Comparison of ENCODE assay signal across 8 cellular contexts in genomic region chr4:78059524-78059889, GRCh38. TPM values are rescaled to one million over a fixed set of nuclear protein-coding genes. Genes with fewer than 3 reads are reported as not detected.
A peak's percentile ranks its signal among the peaks of the same experiment; 100 is the strongest.
DNase-seq lines count a peak whose midpoint lies in the region; ATAC-seq, FAIRE-seq and TF ChIP-seq lines count a peak whose summit lies in the region.

No MANE protein-coding gene starts in this region.

- H3K4me1 ChIP-seq in H1 (replicated peaks in 1 of 4; ENCODE audit: control insufficient read depth in 3 of 4, insufficient read depth in 4 of 4, low read length in 3 of 4) (peaks cover 3 to 22% (median 10%) of the 10 kb centered on the region in 4 experiments; a peak in 4 of 7 replicates), lower lobe of right lung (peaks cover 22% of the 10 kb centered on the region), thoracic aorta (ENCODE audit: control insufficient read depth in 1 of 2, low read depth in 2 of 2) (peaks cover 3 to 12% of the 10 kb centered on the region in 2 donors)

- peak overlapping the region; percentile 95 for H3K4me2 ChIP-seq in H1 (ENCODE audit: insufficient read depth in 1 of 2, low read depth in 2 of 2, low read length in 2 of 2)

- no peak overlapping the region for H2BK15ac ChIP-seq in H1 (ENCODE audit: low read length)

- peak overlapping the region; percentile 93; the same call in 1 of the 2 replicates for H2BK5ac ChIP-seq in H1 (ENCODE audit: low read depth, low read length)

- no peaks in the 10 kb centered on the region for H3K36me3 Mint-ChIP-seq in activated naive CD4-positive, alpha-beta T cell treated with anti-CD3 and anti-CD28 coated beads for 36 hours (ENCODE audit: low read depth)

- no peak overlapping the region; the same call in 1 of the 2 replicates for H3K18ac ChIP-seq in H1 (ENCODE audit: extremely low read depth, low read length)

- no peak overlapping the region for H3K23ac ChIP-seq in H1 (ENCODE audit: insufficient read length)

- no peak overlapping the region for H3K4ac ChIP-seq in H1 (replicated peaks; ENCODE audit: insufficient read length, low read depth, low read length)

- peaks cover 7% of the 10 kb centered on the region for H3K79me1 ChIP-seq in H1 (ENCODE audit: low read depth, low read length)

- H4K5ac ChIP-seq in H1 (ENCODE audit: insufficient read length, low read depth, low read length), result no peak overlapping the region

- peaks cover 26 to 74% of the 10 kb centered on the region in 2 experiments; a peak in 3 of 4 replicates for H3K79me2 ChIP-seq in H1 (ENCODE audit: control insufficient read depth in 1 of 2, insufficient read depth in 2 of 2, low read length in 2 of 2)

- peak; percentile 82 to 86 for TF ChIP-seq RAD21 in H1 (IDR thresholded peaks at IDR 0.05 in 1 of 2, conservative IDR thresholded peaks at IDR 0.05 in 1 of 2; ENCODE audit: low read depth in 2 of 2, low read length in 2 of 2)

- H3K14ac ChIP-seq in H1 (ENCODE audit: insufficient read length), result no peak overlapping the region

- H3K27ac Mint-ChIP-seq in activated naive CD4-positive, alpha-beta T cell treated with anti-CD3 and anti-CD28 coated beads for 36 hours, result no peak overlapping the region

- no peak overlapping the region for H2AFZ ChIP-seq in H1 (ENCODE audit: low read length)

- H4K8ac ChIP-seq in H1 (ENCODE audit: extremely low read depth, insufficient read depth, low read length), result no peak overlapping the region

- H2BK20ac ChIP-seq in H1 (ENCODE audit: low read length), result no peak overlapping the region

- H3K36me3 ChIP-seq in H1 (ENCODE audit: control insufficient read depth in 2 of 4, insufficient read depth in 4 of 4, low read length in 3 of 4), result peaks cover 0 to 2% (median 0%) of the 10 kb centered on the region in 4 experiments; a peak in 1 of 8 replicates
- H3K36me3 ChIP-seq in lower lobe of right lung, result no peaks in the 10 kb centered on the region
- no peaks in the 10 kb centered on the region for H3K36me3 ChIP-seq in thoracic aorta

- H4K20me1 ChIP-seq in H1 (replicated peaks in 1 of 2; ENCODE audit: control insufficient read depth in 1 of 2, insufficient read depth in 2 of 2, low read length in 2 of 2), result peaks cover 0 to 8% of the 10 kb centered on the region in 2 experiments

- peaks cover 21% of the 10 kb centered on the region for H3K4me1 Mint-ChIP-seq in activated naive CD4-positive, alpha-beta T cell treated with anti-CD3 and anti-CD28 coated beads for 36 hours (ENCODE audit: low read depth)

- WGBS in H1 (ENCODE audit: extremely low coverage in 1 of 2, insufficient coverage in 1 of 2, insufficient read length in 1 of 2, insufficient replicate concordance in 2 of 2, low coverage in 1 of 2, low lambda C conversion rate in 2 of 2, missing lambda C conversion rate in 1 of 2), 2 experiments, result 4% methylated on average over 7 of the region's 7 CpGs; no CpG with 5 or more reads in 1 of the 2 experiments

- no peak overlapping the region for H2AK5ac ChIP-seq in H1 (ENCODE audit: low read depth, low read length)

- H3K9me3 ChIP-seq in H1 (ENCODE audit: insufficient read depth in 2 of 2, low read depth in 1 of 2, low read length in 1 of 2) (no peaks in the 10 kb centered on the region), lower lobe of right lung (no peaks in the 10 kb centered on the region), thoracic aorta (no peaks in the 10 kb centered on the region)

- peaks cover 15% of the 10 kb centered on the region; the same call in 1 of the 2 replicates for H3K23me2 ChIP-seq in H1 (ENCODE audit: low read depth, low read length)

- TF ChIP-seq POLR2A in H1 (IDR thresholded peaks at IDR 0.05; ENCODE audit: control extremely low read depth in 1 of 2, low read depth in 2 of 2, low read length in 2 of 2), result no peak

- H3K56ac ChIP-seq in H1 (replicated peaks; ENCODE audit: insufficient read length, low read depth, low read length), result no peak overlapping the region

- H2BK12ac ChIP-seq in H1 (ENCODE audit: low read depth, low read length), result no peak overlapping the region

- intact Hi-C loops in activated naive CD4-positive, alpha-beta T cell treated with anti-CD3 and anti-CD28 coated beads for 36 hours (cut with micrococcal nuclease), result loop anchor here (1.0 to 10.0 kb wide), 5 partner anchors 100 to 803 kb away; partner anchors contain the start of gene CNOT6L
- intact Hi-C loops in lower lobe of right lung (cut with DNase I), result no loop called here

- peak; percentile 72 to 76 for ATAC-seq in lower lobe of right lung
- no peak for ATAC-seq in thoracic aorta (ENCODE audit: insufficient number of reproducible peaks, low FRiP score, low read depth)

- TF ChIP-seq CTCF in H1 (IDR thresholded peaks at IDR 0.05; ENCODE audit: control extremely low read depth in 1 of 3, insufficient read depth in 1 of 3, low read depth in 1 of 3, low read length in 3 of 3) (peak; percentile 42 to 81 (median 73)), lower lobe of right lung (IDR thresholded peaks at IDR 0.05) (peak; percentile 60), thoracic aorta (IDR thresholded peaks at IDR 0.05) (peak; percentile 55)

- peaks cover 48% of the 10 kb centered on the region for H3K27me3 Mint-ChIP-seq in activated naive CD4-positive, alpha-beta T cell treated with anti-CD3 and anti-CD28 coated beads for 36 hours (ENCODE audit: low read depth)

- no peak overlapping the region; the same call in 1 of the 2 replicates for H3K27ac ChIP-seq in H1 (ENCODE audit: low read depth, low read length)
- peak overlapping the region; percentile 54 for H3K27ac ChIP-seq in lower lobe of right lung
- no peak overlapping the region for H3K27ac ChIP-seq in thoracic aorta

- H4K91ac ChIP-seq in H1 (replicated peaks; ENCODE audit: insufficient read length, low read length), result no peak overlapping the region

- peak; percentile 93 for FAIRE-seq in H1 (lab: Jason Lieb, UNC)

- TF ChIP-seq EP300 in H1 (IDR thresholded peaks at IDR 0.05; ENCODE audit: borderline replicate concordance in 1 of 2, low read depth in 2 of 2, low read length in 2 of 2), result 0 out of 3 replicates have a peak, but pooled peaks of 1 of the 2 experiments have one; percentile 21

- POLR2A ChIA-PET in H1 (lab: Charles Lee; ENCODE audit: partially characterized antibody), result interaction anchor here (0.5 to 2.8 kb wide), 26 partner anchors 10 to 574 kb away, joined by 3 to 30 read pairs (median 4); partner anchors contain the start of gene ANXA3

- H3K9me3 Mint-ChIP-seq in activated naive CD4-positive, alpha-beta T cell treated with anti-CD3 and anti-CD28 coated beads for 36 hours, result no peaks in the 10 kb centered on the region

- CTCF ChIA-PET in activated naive CD4-positive, alpha-beta T cell treated with anti-CD3 and anti-CD28 coated beads for 36 hours (lab: Charles Lee), result interaction anchor here (0.6 to 1.5 kb wide), 15 partner anchors 9 to 1348 kb away, joined by 3 to 7 read pairs (median 4); no protein-coding TSS in a partner anchor
- CTCF ChIA-PET in H1 (lab: Charles Lee; ENCODE audit: partially characterized antibody), result interaction anchor here (0.6 to 3.7 kb wide), 55 partner anchors 9 to 851 kb away, joined by 3 to 49 read pairs (median 5); no protein-coding TSS in a partner anchor

- no peak overlapping the region for H2BK120ac ChIP-seq in H1 (replicated peaks; ENCODE audit: low read depth, low read length)

- H3K27me3 ChIP-seq in H1 (replicated peaks in 1 of 4; ENCODE audit: control insufficient read depth in 3 of 4, extremely low read depth in 1 of 4, insufficient read depth in 3 of 4, low read length in 3 of 4) (no peaks in the 10 kb centered on the region), lower lobe of right lung (ENCODE audit: low read depth) (peaks cover 22% of the 10 kb centered on the region), thoracic aorta (replicated peaks; ENCODE audit: insufficient read depth) (no peaks in the 10 kb centered on the region)

- H3K4me3 ChIP-seq in H1 (ENCODE audit: extremely low read depth in 1 of 4, insufficient read depth in 2 of 4, low read depth in 3 of 4, low read length in 4 of 4), result peak overlapping the region; percentile 90 to 100 (median 96)
- peak overlapping the region; percentile 61 for H3K4me3 ChIP-seq in lower lobe of right lung
- H3K4me3 ChIP-seq in thoracic aorta, result peak overlapping the region; percentile 78

- H3K4me3 Mint-ChIP-seq in activated naive CD4-positive, alpha-beta T cell treated with anti-CD3 and anti-CD28 coated beads for 36 hours, result peak overlapping the region; percentile 54

- peak; percentile 54 for DNase-seq in activated naive CD4-positive, alpha-beta T cell treated with anti-CD3 and anti-CD28 coated beads for 36 hours
- DNase-seq in activated naive CD4-positive, alpha-beta T cell (lab: John Stamatoyannopoulos, UW), result no peak
- peak; percentile 1 for DNase-seq in NCI-H128 (lab: John Stamatoyannopoulos, UW; ENCODE audit: unreplicated experiment)
- DNase-seq in SKM-1 (lab: John Stamatoyannopoulos, UW; ENCODE audit: unreplicated experiment), result peak; percentile 25
- peak; percentile 67 to 76 for DNase-seq in H1 (ENCODE audit: low read depth in 1 of 2, low spot score in 2 of 2)
- DNase-seq in lower lobe of right lung, result peak; percentile 47
- DNase-seq in thoracic aorta (ENCODE audit: low spot score), result peak; percentile 2
- DNase-seq in mesenteric fat pad (ENCODE audit: low spot score), result no peak

- peak overlapping the region in 3 of 4 experiments; percentile 47 to 85 (median 82); a peak in 5 of 7 replicates for H3K9ac ChIP-seq in H1 (replicated peaks in 1 of 4; ENCODE audit: extremely low read depth in 1 of 4, low read depth in 3 of 4, low read length in 3 of 4)

TF ChIP-seq in H1, 55 proteins besides CTCF, POLR2A, EP300 and RAD21:
- peak; percentile 38 for TF ChIP-seq SAP30 (IDR thresholded peaks at IDR 0.05; ENCODE audit: insufficient read depth, insufficient replicate concordance, low read length)
- TF ChIP-seq SIX5 (IDR thresholded peaks at IDR 0.05; ENCODE audit: low read depth, low read length), result no peak
- peak in 1 of 2 experiments; percentile 87; a peak in 1 of 4 replicates for TF ChIP-seq SIN3A (conservative IDR thresholded peaks at IDR 0.05 in 1 of 2, IDR thresholded peaks at IDR 0.05 in 1 of 2; ENCODE audit: low read depth in 1 of 2, low read length in 2 of 2)
- 0 out of 2 replicates have a peak, but pooled peaks have one; percentile 36 for TF ChIP-seq TEAD4 (IDR thresholded peaks at IDR 0.05; ENCODE audit: low read depth, low read length)

RNA-seq across cellular contexts. Expression of gene FRAS1, which starts 2.4 kb away (rescaled TPM):
- not detected for total RNA-seq in activated naive CD4-positive, alpha-beta T cell treated with anti-CD3 and anti-CD28 coated beads for 36 hours
- 106 and 109 TPM in 2 replicates for total RNA-seq in H1 (2021; fragmentation: NEBNext Ultra II Directional; extraction: Animal tissue kit (Norgen Biotek cat#: 25700))
- polyA plus RNA-seq in H1 (2011; rRNA removed), result 38.5 and 47.6 TPM in 2 replicates
- 38.7 TPM for polyA plus RNA-seq in H1 (2011; cell fraction: cytosol; rRNA removed)
- 120 TPM for polyA plus RNA-seq in H1 (2011; cell fraction: nucleus; rRNA removed)
- polyA plus RNA-seq in H1 (2012, experiment 1 of 2), result 38.3 to 50.2 TPM (median 48.8 TPM) in 4 replicates
- polyA plus RNA-seq in H1 (2012, experiment 2 of 2), result 6.8 TPM
- polyA plus RNA-seq in H1 (2013, experiment 1 of 2), result 44.5 TPM
- 29.1 TPM for polyA plus RNA-seq in H1 (2013, experiment 2 of 2)
- 256 and 314 TPM in 2 replicates for polyA minus RNA-seq in H1 (2011; rRNA and poly(A)+ RNA removed)
- polyA minus RNA-seq in H1 (2011; cell fraction: cytosol; rRNA and poly(A)+ RNA removed), result 130 TPM
- polyA minus RNA-seq in H1 (2011; cell fraction: nucleus; rRNA and poly(A)+ RNA removed), result 471 TPM
- total RNA-seq in lower lobe of right lung (9.2 TPM), thoracic aorta (1 to 10 TPM; 2.0 to 7.1 TPM), mesenteric fat pad (4.3 TPM)

Comparison
In these comparisons a context has a peak if more than half of its experiments do, and no peak if none do; other contexts are left out.
1. DNase-seq: peak in activated naive CD4-positive, alpha-beta T cell treated with anti-CD3 and anti-CD28 coated beads for 36 hours (single experiment), NCI-H128 (single experiment), SKM-1 (single experiment), H1 (2 of 2), lower lobe of right lung (single experiment) and thoracic aorta (single experiment); none in activated naive CD4-positive, alpha-beta T cell (0 of 4) and mesenteric fat pad (single experiment).
2. RNA of gene FRAS1, which starts 2.4 kb away (total RNA-seq): 106 to 109 TPM in H1; 9.2 TPM in lower lobe of right lung (single experiment), 2.0 to 7.1 TPM in thoracic aorta, 4.3 TPM in mesenteric fat pad (single experiment) and not detected in activated naive CD4-positive, alpha-beta T cell treated with anti-CD3 and anti-CD28 coated beads for 36 hours; every median in the first group is over 10 times any median in the second.
3. Peak in every context shown above with its lines, with median percentiles within 50 percentile points of each other: H3K4me3 ChIP-seq and CTCF ChIP-seq.